In the genomic region with DNA sequence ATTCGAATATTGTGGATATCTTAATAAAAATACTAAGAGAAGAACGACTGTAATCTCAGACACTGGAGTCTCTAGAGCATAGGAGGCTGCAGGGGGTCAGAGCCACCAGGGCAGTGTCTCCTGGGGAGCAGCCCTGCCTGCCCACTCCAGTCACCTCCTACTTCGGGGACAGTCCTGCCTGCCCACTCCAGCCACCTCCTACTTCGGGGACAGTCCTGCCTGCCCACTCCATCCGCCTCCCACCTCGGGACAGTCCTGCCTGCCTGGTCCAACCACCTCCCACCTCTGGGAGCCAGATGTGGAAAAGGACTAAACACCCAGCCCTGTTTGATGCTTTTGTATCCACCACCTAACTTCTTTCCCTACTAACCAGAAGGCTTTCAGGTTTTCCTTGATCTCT, we compare ENCODE assay signal across 19 cellular contexts.
DNase-seq lines count a peak whose midpoint lies in the region; ATAC-seq, FAIRE-seq and TF ChIP-seq lines count a peak whose summit lies in the region.
"Had no signal": no experiment of that assay in that cellular context is flagged by ENCODE, and none has a peak within 500 bp of the region (broad histone marks: within the 10 kb centered on the region; RNA-seq: fewer than 3 reads in every experiment).

No MANE protein-coding gene starts in this region.

- no peak for FAIRE-seq in kidney (lab: Jason Lieb, UNC)
- FAIRE-seq in urothelium cell line (lab: Jason Lieb, UNC), result peak; percentile 65
- FAIRE-seq: G401.6, GM12892, GM19239, H1 had no signal

- no peak overlapping the region for H3K4me3 Mint-ChIP-seq in stimulated activated effector memory CD8-positive, alpha-beta T cell treated with anti-CD3 and anti-CD28 coated beads, Interleukin-12 subunit alpha, Interleukin-12 subunit beta, amount 100 ng/mL, for 72 hours
- H3K4me3 Mint-ChIP-seq: CD4-positive, alpha-beta memory T cell had no signal

- no peaks in the 10 kb centered on the region for H3K9me3 Mint-ChIP-seq in stimulated activated effector memory CD8-positive, alpha-beta T cell treated with anti-CD3 and anti-CD28 coated beads, Interleukin-12 subunit alpha, Interleukin-12 subunit beta, amount 100 ng/mL, for 72 hours

- no peak overlapping the region for H3K27ac ChIP-seq in kidney (ENCODE audit: low read depth in 2 of 2, low read length in 2 of 2)
- H3K27ac ChIP-seq: GM23248 had no signal

- H3K36me3 Mint-ChIP-seq in stimulated activated effector memory CD8-positive, alpha-beta T cell treated with anti-CD3 and anti-CD28 coated beads, Interleukin-12 subunit alpha, Interleukin-12 subunit beta, amount 100 ng/mL, for 72 hours, result no peaks in the 10 kb centered on the region
- H3K36me3 Mint-ChIP-seq: CD4-positive, alpha-beta memory T cell had no signal

- intact Hi-C loops in kidney (cut with DNase I), result no loop called here

- H3K4me1 Mint-ChIP-seq in stimulated activated effector memory CD8-positive, alpha-beta T cell treated with anti-CD3 and anti-CD28 coated beads, Interleukin-12 subunit alpha, Interleukin-12 subunit beta, amount 100 ng/mL, for 72 hours, result no peaks in the 10 kb centered on the region
- H3K4me1 Mint-ChIP-seq: CD4-positive, alpha-beta memory T cell had no signal

- TF ChIP-seq CTCF in kidney (IDR thresholded peaks at IDR 0.05; ENCODE audit: borderline replicate concordance, extremely low read depth, insufficient read depth), result no peak

- no peaks in the 10 kb centered on the region for H3K36me3 ChIP-seq in kidney (ENCODE audit: control insufficient read depth in 1 of 2, insufficient read depth in 2 of 2, low read length in 2 of 2)

- H3K4me1 ChIP-seq in kidney (ENCODE audit: control insufficient read depth in 1 of 2, insufficient read depth in 1 of 2, low read depth in 1 of 2, low read length in 2 of 2), result no peaks in the 10 kb centered on the region

- H3K27ac Mint-ChIP-seq in stimulated activated effector memory CD8-positive, alpha-beta T cell treated with anti-CD3 and anti-CD28 coated beads, Interleukin-12 subunit alpha, Interleukin-12 subunit beta, amount 100 ng/mL, for 72 hours, result no peak overlapping the region
- H3K27ac Mint-ChIP-seq: CD4-positive, alpha-beta memory T cell had no signal

- ATAC-seq in stimulated activated effector memory CD8-positive, alpha-beta T cell treated with anti-CD3 and anti-CD28 coated beads, Interleukin-12 subunit alpha, Interleukin-12 subunit beta, amount 100 ng/mL, for 72 hours, result peak; percentile 36
- ATAC-seq in stimulated activated naive CD8-positive, alpha-beta T cell treated with anti-CD3 and anti-CD28 coated beads, Interleukin-15, Interleukin-2, amounts not matched to agents 100 U/mL and 50 U/mL, for 24 hours, result no peak
- no peak for ATAC-seq in HG03457 (IDR thresholded peaks at IDR 0.05; ENCODE audit: unreplicated experiment)

- H3K4me3 ChIP-seq in kidney (ENCODE audit: low read length in 2 of 2), result no peak overlapping the region
- H3K4me3 ChIP-seq: GM23248 had no signal

- no peaks in the 10 kb centered on the region for H3K9me3 ChIP-seq in kidney (ENCODE audit: control insufficient read depth in 1 of 2, low read length in 2 of 2)

- H3K9ac ChIP-seq in kidney (ENCODE audit: low read length in 2 of 2), result no peak overlapping the region
- H3K9ac ChIP-seq: GM23248 had no signal

- DNase-seq in kidney (peak; percentile 74), urothelium cell line (ENCODE audit: low spot score) (no peak), NCI-H2196 treated with DMSO at 0.1 percent for 48 hours (lab: John Stamatoyannopoulos, UW; ENCODE audit: unreplicated experiment) (no peak)
- DNase-seq in stimulated activated effector memory CD8-positive, alpha-beta T cell treated with anti-CD3 and anti-CD28 coated beads, Interleukin-12 subunit alpha, Interleukin-12 subunit beta, amount 100 ng/mL, for 72 hours (ENCODE audit: low spot score in 2 of 2), result no peak
- DNase-seq in stimulated activated naive CD8-positive, alpha-beta T cell treated with anti-CD3 and anti-CD28 coated beads, Interleukin-15, Interleukin-2, amounts not matched to agents 100 U/mL and 50 U/mL, for 24 hours, result no peak
- DNase-seq: C1 segment of cervical spinal cord; Calu3; CD4-positive, alpha-beta memory T cell; COR-L47; DMS153; DND-41; GM23248; H7; HCEC 1CT had no signal
